Comparison of ENCODE assay signal across 8 cellular contexts in the genomic region with DNA sequence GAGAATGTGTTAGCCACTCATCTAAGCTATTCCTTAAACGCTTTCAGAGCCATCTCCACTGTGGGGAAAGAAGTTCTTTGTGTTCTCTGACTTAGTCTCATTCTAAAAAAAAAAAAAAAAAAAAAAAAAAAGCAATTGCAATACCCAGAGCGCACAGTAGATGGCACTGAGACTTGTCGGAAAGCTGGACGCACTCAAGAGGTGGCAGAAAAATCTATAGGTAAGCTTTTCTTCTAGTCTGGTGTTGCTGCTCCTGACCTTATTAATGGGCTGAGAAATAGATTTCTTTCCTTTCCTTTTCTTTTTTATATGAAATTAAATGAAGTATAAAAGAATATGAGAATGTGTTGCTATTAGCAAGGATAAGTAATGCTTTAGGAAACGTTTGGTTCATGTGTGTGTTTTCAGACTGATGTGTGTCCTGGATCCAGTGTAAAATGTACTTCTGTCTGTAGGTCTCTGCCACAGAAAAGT. TPM values are rescaled to one million over a fixed set of nuclear protein-coding genes. Genes with fewer than 3 reads are reported as not detected.
DNase-seq lines count a peak whose midpoint lies in the region; ATAC-seq and TF ChIP-seq lines count a peak whose summit lies in the region.

No MANE protein-coding gene starts in this region.

- no peak overlapping the region for H2AFZ ChIP-seq in OCI-LY7 (ENCODE audit: low read length)

- BruUV-seq in OCI-LY7 (replicated peaks; lab: Mats Ljungman, UMichigan) = no TSS peak

- DNase-seq in NCI-H1417 (lab: John Stamatoyannopoulos, UW) = peak in 2 of 3 experiments; percentile 32 to 73
- DNase-seq in NCI-H1417 treated with DMSO at 0.1 percent for 48 hours (lab: John Stamatoyannopoulos, UW) = no peak
- peak; percentile 6 for DNase-seq in HFF-Myc (ENCODE audit: extremely low read depth, low read depth)
- peak; percentile 49 for DNase-seq in OCI-LY7 (ENCODE audit: low spot score)
- peak; percentile 17 to 53 for DNase-seq in dermis microvascular lymphatic vessel endothelial cell (ENCODE audit: low read depth in 2 of 2)
- DNase-seq in mucosa of descending colon = peak in 1 of 3 donors; percentile 17

- H4K20me1 ChIP-seq in OCI-LY7 (ENCODE audit: insufficient read depth, low read length) = no peaks in the 10 kb centered on the region

- H3K79me2 ChIP-seq in OCI-LY7 (ENCODE audit: insufficient read depth, low read depth, low read length) = no peaks in the 10 kb centered on the region

- H3K9me3 ChIP-seq in OCI-LY7 (ENCODE audit: low read length) (no peaks in the 10 kb centered on the region), mucosa of descending colon (no peaks in the 10 kb centered on the region)

- ATAC-seq in mucosa of descending colon = peak; percentile 67
- no peak for ATAC-seq in GM19452 (IDR thresholded peaks at IDR 0.05; ENCODE audit: unreplicated experiment)
- no peak for ATAC-seq in HG03097 (IDR thresholded peaks at IDR 0.05; ENCODE audit: low FRiP score, unreplicated experiment)

- TF ChIP-seq CTCF in HFF-Myc (IDR thresholded peaks at IDR 0.05; ENCODE audit: low read depth, low read length, missing control alignments) (peak; percentile 71), OCI-LY7 (conservative IDR thresholded peaks at IDR 0.05; ENCODE audit: low read length) (peak; percentile 71), mucosa of descending colon (IDR thresholded peaks at IDR 0.05) (peak; percentile 59)

- H3K4me1 ChIP-seq in OCI-LY7 (ENCODE audit: insufficient read depth, low read length, poor library complexity, severe bottlenecking) = no peaks in the 10 kb centered on the region
- peaks cover 22% of the 10 kb centered on the region for H3K4me1 ChIP-seq in mucosa of descending colon (ENCODE audit: low read depth)

- H3K4me2 ChIP-seq in OCI-LY7 (ENCODE audit: low read length) = no peak overlapping the region

- CTCF ChIA-PET in OCI-LY7 (lab: Charles Lee; ENCODE audit: unreplicated experiment) = no interaction called here

- no peaks in the 10 kb centered on the region for H3K9me2 ChIP-seq in OCI-LY7 (ENCODE audit: insufficient read depth, low read length)

- intact Hi-C loops in OCI-LY7 (cut with micrococcal nuclease; ENCODE audit: unreplicated experiment) = loop anchor here (2.0 to 10.0 kb wide), 2 partner anchors 291 to 727 kb away; no protein-coding TSS in a partner anchor
- intact Hi-C loops in mucosa of descending colon (cut with DNase I, micrococcal nuclease) = no loop called here

- POLR2A ChIA-PET in OCI-LY7 (lab: Charles Lee) = interaction anchor here (1.5 kb wide), 1 partner anchor 12 kb away, joined by 6 read pairs; no protein-coding TSS in a partner anchor

- H3K36me3 ChIP-seq in OCI-LY7 (ENCODE audit: insufficient read depth, low read length) = no peaks in the 10 kb centered on the region
- H3K36me3 ChIP-seq in mucosa of descending colon (ENCODE audit: low read depth) = no peaks in the 10 kb centered on the region

- no peak overlapping the region for H3K4me3 ChIP-seq in HFF-Myc (replicated peaks; ENCODE audit: low read depth, low read length)
- H3K4me3 ChIP-seq in OCI-LY7 (ENCODE audit: low read depth, low read length, poor library complexity, severe bottlenecking) = no peak overlapping the region
- no peak overlapping the region for H3K4me3 ChIP-seq in mucosa of descending colon

- H3K27ac ChIP-seq in OCI-LY7 (ENCODE audit: low read depth, low read length, poor library complexity, severe bottlenecking) = no peak overlapping the region

RNA-seq across cellular contexts. Expression of a gene that starts 4.7 kb away (rescaled TPM):
- total RNA-seq in OCI-LY7 (2014; rRNA removed; shearing (Covaris generic)) = not detected in 2 replicates
- total RNA-seq in OCI-LY7 (2022) = not detected in 2 replicates
- not detected in 2 replicates for total RNA-seq in dermis microvascular lymphatic vessel endothelial cell
- 10 to 100 TPM; 18.1 to 45.4 (median 42.9) TPM for total RNA-seq in mucosa of descending colon

RNA-seq across cellular contexts. Expression of a gene that starts 34.7 kb away (rescaled TPM):
- not detected in 2 replicates for total RNA-seq in OCI-LY7 (2014; rRNA removed; shearing (Covaris generic))
- total RNA-seq in OCI-LY7 (2022) (not detected in 2 replicates), dermis microvascular lymphatic vessel endothelial cell (not detected in 2 replicates), mucosa of descending colon (not detected)

RNA-seq across cellular contexts. Expression of a gene that starts 36.5 kb away (rescaled TPM):
- total RNA-seq in OCI-LY7 (2014; rRNA removed; shearing (Covaris generic)) = not detected in 2 replicates
- total RNA-seq in OCI-LY7 (2022) = not detected in 2 replicates
- total RNA-seq in dermis microvascular lymphatic vessel endothelial cell = under 0.01 TPM in 2 replicates
- not detected for total RNA-seq in mucosa of descending colon

Comparison
In these comparisons a context has a peak if more than half of its experiments do, and no peak if none do; other contexts are left out.
1. RNA of a gene that starts 4.7 kb away (total RNA-seq): 18.1 to 45.4 TPM in mucosa of descending colon; not detected in OCI-LY7 and not detected in dermis microvascular lymphatic vessel endothelial cell; every median in the first group is over 10 times any median in the second.
2. Peak in every context shown above with its lines, with median percentiles within 50 percentile points of each other: CTCF ChIP-seq.